17 cellular contexts compared by ENCODE assay signal in the genomic region with DNA sequence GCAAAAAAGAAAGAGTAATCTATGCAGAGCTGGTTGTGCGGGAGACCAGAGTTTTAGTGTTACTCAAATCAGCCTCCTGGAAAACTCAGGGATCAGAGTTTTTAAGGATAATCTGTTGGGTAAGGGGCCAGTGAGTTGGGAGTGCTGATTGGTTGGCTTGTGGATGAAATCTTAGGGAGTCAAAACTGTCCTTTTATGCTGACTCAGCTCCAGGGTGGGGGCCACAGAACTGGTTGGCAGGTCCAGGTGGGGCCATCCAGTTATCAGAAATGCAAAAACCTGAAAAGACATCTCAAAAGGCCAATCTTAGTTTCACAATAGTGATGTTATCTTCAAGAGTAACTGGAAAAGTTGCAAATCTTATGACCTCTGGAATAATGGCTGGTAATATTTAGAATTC. TPM values are rescaled to one million over a fixed set of nuclear protein-coding genes. Genes with fewer than 3 reads are reported as not detected.
A peak's percentile ranks its signal among the peaks of the same experiment; 100 is the strongest.
DNase-seq lines count a peak whose midpoint lies in the region; ATAC-seq, FAIRE-seq and TF ChIP-seq lines count a peak whose summit lies in the region.
"Had no signal": no experiment of that assay in that cellular context is flagged by ENCODE, and none has a peak within 500 bp of the region (broad histone marks: within the 10 kb centered on the region; RNA-seq: fewer than 3 reads in every experiment).

No MANE protein-coding gene starts in this region.

- CTCF ChIA-PET in K562 (lab: Yijun Ruan, JAX; ENCODE audit: low intra/inter-chr PET ratio): no interaction called here

- TF ChIP-seq RAD21 in K562 (CRISPR knock-in tag; conservative IDR thresholded peaks at IDR 0.05 in 1 of 2, IDR thresholded peaks at IDR 0.05 in 1 of 2): no peak

- TF ChIP-seq POLR2A in K562 (conservative IDR thresholded peaks at IDR 0.05): no peak

- H3K36me3 ChIP-seq in K562 (ENCODE audit: control insufficient read depth, insufficient read depth, low read length): peaks cover 29% of the 10 kb centered on the region; the same call in 2 of the 3 replicates

- peaks cover 55% of the 10 kb centered on the region for H3K36me3 Mint-ChIP-seq in stimulated activated naive CD8-positive, alpha-beta T cell treated with anti-CD3 and anti-CD28 coated beads, Interleukin-15, Interleukin-2, amounts not matched to agents 100 ng/mL and 50 ng/mL, for 24 hours (ENCODE audit: low read depth)
- H3K36me3 Mint-ChIP-seq in neural crest cell (ENCODE audit: low read depth): peaks cover 64% of the 10 kb centered on the region
- peaks cover 14% of the 10 kb centered on the region for H3K36me3 Mint-ChIP-seq in osteocyte (ENCODE audit: unreplicated experiment)

- no peaks in the 10 kb centered on the region for H3K9me1 ChIP-seq in K562 (ENCODE audit: control insufficient read depth, insufficient read depth, low read length)

- TF ChIP-seq CTCF in K562 (IDR thresholded peaks at IDR 0.05 in 2 of 3, conservative IDR thresholded peaks at IDR 0.05 in 1 of 3; ENCODE audit: insufficient read depth in 2 of 3, low read depth in 1 of 3, low read length in 3 of 3): no peak
- TF ChIP-seq CTCF in neural crest cell (conservative IDR thresholded peaks at IDR 0.05): no peak
- no peak for TF ChIP-seq CTCF in osteocyte (IDR thresholded peaks at IDR 0.05)

- 100% methylated on average over 1 of the region's 1 CpG for WGBS in K562 (ENCODE audit: insufficient coverage, low coverage, missing lambda C conversion rate)

- peaks cover 39% of the 10 kb centered on the region for H3K79me2 ChIP-seq in K562 (ENCODE audit: control insufficient read depth, insufficient read depth, low read length)

- FAIRE-seq in K562 (lab: Jason Lieb, UNC): no peak

- no peak overlapping the region for H2AFZ ChIP-seq in K562 (ENCODE audit: low read depth, low read length)
- H2AFZ ChIP-seq: GM23338 had no signal

- intact Hi-C loops in K562 (cut with micrococcal nuclease): loop anchor here (10.0 kb wide), 1 partner anchor 757 kb away; the partner anchor contains the start of genes SASS6 and TRMT13

- H3K9me3 ChIP-seq in K562 (replicated peaks; ENCODE audit: control insufficient read depth, insufficient read depth, low read depth, low read length): peaks cover 13% of the 10 kb centered on the region

- peaks cover 14% of the 10 kb centered on the region for H3K9me3 Mint-ChIP-seq in stimulated activated naive CD8-positive, alpha-beta T cell treated with anti-CD3 and anti-CD28 coated beads, Interleukin-15, Interleukin-2, amounts not matched to agents 100 ng/mL and 50 ng/mL, for 24 hours
- H3K9me3 Mint-ChIP-seq in neural crest cell (peaks cover 22% of the 10 kb centered on the region), osteocyte (ENCODE audit: unreplicated experiment) (peaks cover 4% of the 10 kb centered on the region)

- BruUV-seq in K562 (replicated peaks; lab: Mats Ljungman, UMichigan): no TSS peak

- H3K27me3 ChIP-seq in K562 (ENCODE audit: control insufficient read depth in 2 of 2, insufficient read depth in 2 of 2, low read length in 2 of 2): no peaks in the 10 kb centered on the region

- no peak overlapping the region for H3K9ac ChIP-seq in K562 (ENCODE audit: insufficient read depth in 1 of 2, low read depth in 2 of 2, low read length in 2 of 2)

- no peaks in the 10 kb centered on the region for H4K20me1 ChIP-seq in K562 (replicated peaks; ENCODE audit: control insufficient read depth, insufficient read depth, low read length)

- in situ Hi-C loops in K562 (cut with MboI): no loop called here

- DNase-seq in stimulated activated naive CD8-positive, alpha-beta T cell treated with anti-CD3 and anti-CD28 coated beads, Interleukin-15, Interleukin-2, amounts not matched to agents 100 U/mL and 50 U/mL, for 24 hours: no peak
- DNase-seq in K562 (ENCODE audit: extremely low read depth in 1 of 4, low spot score in 3 of 4) (no peak), neural crest cell (ENCODE audit: low read depth, low spot score) (no peak), osteocyte (ENCODE audit: extremely low spot score, unreplicated experiment) (no peak), SHP77 (lab: John Stamatoyannopoulos, UW) (no peak), Kasumi-1 (lab: John Stamatoyannopoulos, UW) (no peak)
- DNase-seq: ACHN; CD4-positive, alpha-beta memory T cell; DMS153; DMS79; GF-D8; H7; HFFc6 had no signal

- POLR2A ChIA-PET in K562 (lab: Yijun Ruan, JAX): no interaction called here

- H3K27ac ChIP-seq in K562 (ENCODE audit: extremely low read depth, low read depth, low read length): no peak overlapping the region
- H3K27ac ChIP-seq: C4-2B had no signal

- H3K27me3 Mint-ChIP-seq in stimulated activated naive CD8-positive, alpha-beta T cell treated with anti-CD3 and anti-CD28 coated beads, Interleukin-15, Interleukin-2, amounts not matched to agents 100 ng/mL and 50 ng/mL, for 24 hours: no peaks in the 10 kb centered on the region
- no peaks in the 10 kb centered on the region for H3K27me3 Mint-ChIP-seq in neural crest cell (ENCODE audit: low read depth)
- no peaks in the 10 kb centered on the region for H3K27me3 Mint-ChIP-seq in osteocyte (ENCODE audit: unreplicated experiment)
- H3K27me3 Mint-ChIP-seq: CD4-positive, alpha-beta memory T cell had no signal

- H3K4me3 Mint-ChIP-seq in stimulated activated naive CD8-positive, alpha-beta T cell treated with anti-CD3 and anti-CD28 coated beads, Interleukin-15, Interleukin-2, amounts not matched to agents 100 ng/mL and 50 ng/mL, for 24 hours: peak overlapping the region; percentile 35
- peak overlapping the region; percentile 66 for H3K4me3 Mint-ChIP-seq in neural crest cell
- no peak overlapping the region for H3K4me3 Mint-ChIP-seq in osteocyte (ENCODE audit: unreplicated experiment)
- H3K4me3 Mint-ChIP-seq: CD4-positive, alpha-beta memory T cell; GM23338; HFFc6 had no signal

- peaks cover 0 to 8% of the 10 kb centered on the region in 2 experiments; a peak in 3 of 5 replicates for H3K4me1 ChIP-seq in K562 (replicated peaks in 1 of 2; ENCODE audit: control insufficient read depth in 2 of 2, insufficient read depth in 2 of 2, low read length in 2 of 2)

- H3K4me2 ChIP-seq in K562 (ENCODE audit: insufficient read depth, low read length): no peak overlapping the region
- H3K4me2 ChIP-seq: GM23338 had no signal

- no peak overlapping the region for H3K4me3 ChIP-seq in K562
- H3K4me3 ChIP-seq: GM23338 had no signal

- no peak overlapping the region for H3K27ac Mint-ChIP-seq in stimulated activated naive CD8-positive, alpha-beta T cell treated with anti-CD3 and anti-CD28 coated beads, Interleukin-15, Interleukin-2, amounts not matched to agents 100 ng/mL and 50 ng/mL, for 24 hours
- H3K27ac Mint-ChIP-seq in neural crest cell (ENCODE audit: unreplicated experiment) (no peak overlapping the region), osteocyte (ENCODE audit: unreplicated experiment) (no peak overlapping the region)
- H3K27ac Mint-ChIP-seq: GM23338, HFFc6 had no signal

- TF ChIP-seq EP300 in K562 (IDR thresholded peaks at IDR 0.05; ENCODE audit: low read length): no peak

- no peak for ATAC-seq in stimulated activated naive CD8-positive, alpha-beta T cell treated with anti-CD3 and anti-CD28 coated beads, Interleukin-15, Interleukin-2, amounts not matched to agents 100 U/mL and 50 U/mL, for 24 hours
- ATAC-seq in K562: no peak
- ATAC-seq: GM23338, HCT116 had no signal

- H3K4me1 Mint-ChIP-seq in stimulated activated naive CD8-positive, alpha-beta T cell treated with anti-CD3 and anti-CD28 coated beads, Interleukin-15, Interleukin-2, amounts not matched to agents 100 ng/mL and 50 ng/mL, for 24 hours (ENCODE audit: low read depth): peaks cover 52% of the 10 kb centered on the region
- H3K4me1 Mint-ChIP-seq in neural crest cell (peaks cover 23% of the 10 kb centered on the region), osteocyte (ENCODE audit: unreplicated experiment) (peaks cover 22% of the 10 kb centered on the region)

RNA-seq across cellular contexts. Expression of gene EXTL2, which starts 3.3 kb away (rescaled TPM):
- 22.5 and 64.7 TPM in 2 replicates for total RNA-seq in K562 (2011; cell fraction: chromatin; rRNA removed; ENCODE audit: low replicate concordance)
- total RNA-seq in K562 (2011; cell fraction: nucleolus; rRNA removed): 18.0 and 20.9 TPM in 2 replicates
- 37.9 and 70.1 TPM in 2 replicates for total RNA-seq in K562 (2011; cell fraction: nucleoplasm; rRNA removed)
- total RNA-seq in K562 (2014; rRNA removed) (8.5 and 9.1 TPM in 2 replicates), K562 (2014; rRNA removed; fragmentation: Illumina TruSeq; extraction: Trizol) (27.7 and 29.4 TPM in 2 replicates), K562 (2015; rRNA removed; fragmentation: Illumina TruSeq; extraction: Trizol) (25.0 and 26.0 TPM in 2 replicates), K562 (2021) (16.8 and 17.0 TPM in 2 replicates), neural crest cell (49.0 and 52.3 TPM in 2 replicates), osteocyte (32.5 and 33.6 TPM in 2 replicates)
- polyA plus RNA-seq in K562 (2011; rRNA removed) (29.7 and 40.7 TPM in 2 replicates), K562 (2014; fragmentation: Illumina TruSeq; extraction: Trizol) (20.4 and 21.2 TPM in 2 replicates), K562 (2014; fragmentation: Nextera tagmentation; extraction: Ambion mirVana) (10 to 100 TPM; 30.5 to 38.6 TPM), K562 (2014; rRNA removed) (14.1 and 17.9 TPM in 2 replicates)
- 7.8 and 12.4 TPM in 2 replicates for polyA plus RNA-seq in K562 (2011; cell fraction: cytosol; rRNA removed)
- polyA plus RNA-seq in K562 (2011; cell fraction: nucleus; rRNA removed): 28.9 and 33.0 TPM in 2 replicates
- polyA plus RNA-seq in K562 (2012): 15.7 and 21.4 TPM in 2 replicates
- polyA minus RNA-seq in K562 (2011; rRNA and poly(A)+ RNA removed): 25.9 and 28.3 TPM in 2 replicates
- 6.7 and 13.1 TPM in 2 replicates for polyA minus RNA-seq in K562 (2011; cell fraction: cytosol; rRNA and poly(A)+ RNA removed)
- polyA minus RNA-seq in K562 (2011; cell fraction: nucleus; rRNA and poly(A)+ RNA removed): 19.9 and 35.4 TPM in 2 replicates

RNA-seq across cellular contexts. Expression of gene SLC30A7, which starts 4.5 kb away (rescaled TPM):
- 26.7 and 40.9 TPM in 2 replicates for total RNA-seq in K562 (2011; cell fraction: chromatin; rRNA removed; ENCODE audit: low replicate concordance)
- 7.3 and 9.2 TPM in 2 replicates for total RNA-seq in K562 (2011; cell fraction: nucleolus; rRNA removed)
- total RNA-seq in K562 (2011; cell fraction: nucleoplasm; rRNA removed): 23.0 and 38.4 TPM in 2 replicates
- total RNA-seq in K562 (2014; rRNA removed) (7.2 and 7.4 TPM in 2 replicates), K562 (2014; rRNA removed; fragmentation: Illumina TruSeq; extraction: Trizol) (17.1 and 19.5 TPM in 2 replicates), K562 (2015; rRNA removed; fragmentation: Illumina TruSeq; extraction: Trizol) (14.0 and 14.6 TPM in 2 replicates), K562 (2021) (14.0 and 15.1 TPM in 2 replicates), neural crest cell (21.4 and 22.9 TPM in 2 replicates), osteocyte (38.3 and 39.3 TPM in 2 replicates)
- polyA plus RNA-seq in K562 (2011; rRNA removed) (6.0 and 7.2 TPM in 2 replicates), K562 (2014; fragmentation: Illumina TruSeq; extraction: Trizol) (5.5 and 5.8 TPM in 2 replicates), K562 (2014; fragmentation: Nextera tagmentation; extraction: Ambion mirVana) (1 to 10 TPM; 4.3 to 9.3 TPM), K562 (2014; rRNA removed) (3.5 and 3.6 TPM in 2 replicates)
- polyA plus RNA-seq in K562 (2011; cell fraction: cytosol; rRNA removed): 1.7 and 3.6 TPM in 2 replicates
- polyA plus RNA-seq in K562 (2011; cell fraction: nucleus; rRNA removed): 8.3 and 9.2 TPM in 2 replicates
- polyA plus RNA-seq in K562 (2012): 2.9 and 3.0 TPM in 2 replicates
- 13.4 and 14.2 TPM in 2 replicates for polyA minus RNA-seq in K562 (2011; rRNA and poly(A)+ RNA removed)
- polyA minus RNA-seq in K562 (2011; cell fraction: cytosol; rRNA and poly(A)+ RNA removed): 9.3 and 12.6 TPM in 2 replicates
- polyA minus RNA-seq in K562 (2011; cell fraction: nucleus; rRNA and poly(A)+ RNA removed): 6.5 and 9.0 TPM in 2 replicates
